ENCODE assay signal across 28 cellular contexts in genomic region chr18:63460414-63460813, GRCh38. TPM values are rescaled to one million over a fixed set of nuclear protein-coding genes. Genes with fewer than 3 reads are reported as not detected.
"Had no signal": no experiment of that assay in that cellular context is flagged by ENCODE, and none has a peak within 500 bp of the region (broad histone marks: within the 10 kb centered on the region; RNA-seq: fewer than 3 reads in every experiment).

No MANE protein-coding gene starts in this region.

- H3K4me3 ChIP-seq: ovary, psoas muscle, skin epidermis, suprapubic skin, testis, tibial artery, transverse colon, upper lobe of right lung, uterus had no signal

- ATAC-seq: naive thymus-derived CD8-positive, alpha-beta T cell; natural killer cell treated with Interleukin-12 subunit alpha and Interleukin-12 subunit beta and Interleukin-15 and Interleukin-18, amount 100 ng/mL, for 72 hours; psoas muscle; right cardiac atrium; sciatic nerve; stimulated activated effector memory CD8-positive, alpha-beta T cell treated with anti-CD3 and anti-CD28 coated beads, Interleukin-12 subunit alpha, Interleukin-12 subunit beta, amount 100 ng/mL, for 72 hours; stimulated activated naive B cell treated with anti-CD40 and anti-IgM and Interleukin-4, amounts not matched to agents 10 μg/mL and 1 μg/mL and 100 μg/mL, for 72 hours; upper lobe of right lung had no signal

- H3K36me3 ChIP-seq: ovary, suprapubic skin, tibial artery, transverse colon, upper lobe of right lung, uterus had no signal

- H2AFZ ChIP-seq: parathyroid adenoma had no signal

- DNase-seq: naive B cell; naive thymus-derived CD8-positive, alpha-beta T cell; nephron progenitor cell; occipital lobe; ovary; posterior cingulate gyrus; psoas muscle; right cardiac atrium; stimulated activated CD4-positive, alpha-beta T cell treated with anti-CD3 and anti-CD28 coated beads, Interleukin-15, amount 100 ng/mL, for 24 hours; stimulated activated CD4-positive, alpha-beta T cell treated with anti-CD3 and anti-CD28 coated beads, Interleukin-2, amount 100 ng/mL, for 24 hours; stimulated activated CD4-positive, alpha-beta T cell treated with anti-CD3 and anti-CD28 coated beads, Interleukin-2, amount 100 ng/mL, for 48 hours; stimulated activated CD4-positive, alpha-beta T cell treated with anti-CD3 and anti-CD28 coated beads, Interleukin-4, amount 100 ng/mL, for 24 hours; stimulated activated naive B cell treated with anti-CD40 and anti-IgM and Interleukin-4, amounts not matched to agents 10 μg/mL and 1 μg/mL and 100 μg/mL, for 72 hours; stimulated activated naive CD4-positive, alpha-beta T cell treated with Interleukin-2 at 50 U/mL for 16 hours; substantia nigra; testis; tibial artery; transverse colon; upper lobe of right lung; uterus had no signal

- H3K27me3 ChIP-seq: ovary, suprapubic skin, testis, transverse colon, upper lobe of right lung, uterus had no signal

- H3K9me3 ChIP-seq: ovary, psoas muscle, suprapubic skin, testis, tibial artery, transverse colon, upper lobe of right lung, uterus had no signal

- H3K27ac ChIP-seq: ovary, parathyroid adenoma, psoas muscle, skin epidermis, suprapubic skin, testis, tibial artery, transverse colon, upper lobe of right lung, uterus had no signal

- H3K79me2 ChIP-seq: parathyroid adenoma had no signal

- H3K4me1 ChIP-seq: parathyroid adenoma, psoas muscle, suprapubic skin, testis, tibial artery, upper lobe of right lung, uterus had no signal

- H3K9ac ChIP-seq: parathyroid adenoma had no signal

RNA-seq across cellular contexts. Expression of gene SERPINB5, which starts 16.3 kb away (rescaled TPM):
- total RNA-seq: naive thymus-derived CD8-positive, alpha-beta T cell; natural killer cell treated with Interleukin-12 subunit alpha and Interleukin-12 subunit beta and Interleukin-15 and Interleukin-18, amount 100 ng/mL, for 72 hours; neural crest cell; occipital lobe; osteoblast; psoas muscle; right cardiac atrium; sciatic nerve had no signal
- polyA plus RNA-seq: naive thymus-derived CD8-positive, alpha-beta T cell; right cardiac atrium had no signal
